In genomic region chr18:4400911-4401310, GRCh38 we compare ENCODE assay signal across 16 cellular contexts. TPM values are rescaled to one million over a fixed set of nuclear protein-coding genes. Genes with fewer than 3 reads are reported as not detected.
DNase-seq lines count a peak whose midpoint lies in the region; ATAC-seq and TF ChIP-seq lines count a peak whose summit lies in the region.
"Had no signal": no experiment of that assay in that cellular context is flagged by ENCODE, and none has a peak within 500 bp of the region (broad histone marks: within the 10 kb centered on the region; RNA-seq: fewer than 3 reads in every experiment).

No MANE protein-coding gene starts in this region.

- peak overlapping the region; percentile 13; the same call in 1 of the 2 replicates for H3K4me2 ChIP-seq in BLaER1

- no peaks in the 10 kb centered on the region for H3K27me3 ChIP-seq in BLaER1
- no peaks in the 10 kb centered on the region for H3K27me3 ChIP-seq in body of pancreas
- no peaks in the 10 kb centered on the region for H3K27me3 ChIP-seq in left lung
- no peaks in the 10 kb centered on the region for H3K27me3 ChIP-seq in sigmoid colon

- 0 to 23% methylated on average over 1 of the region's 1 CpG for WGBS in body of pancreas, 2 donors
- WGBS in sigmoid colon, 2 donors: 16 to 52% methylated on average over 1 of the region's 1 CpG

- H3K9ac ChIP-seq in BLaER1: no peak overlapping the region

- ATAC-seq in GM18511 (IDR thresholded peaks at IDR 0.05; ENCODE audit: unreplicated experiment) (peak; percentile 66), body of pancreas (peak; percentile 35), left lung (no peak)
- ATAC-seq: CD8-positive, alpha-beta T cell; HCT116 had no signal

- DNase-seq in HT1080 (ENCODE audit: low read depth) (peak; percentile 2), body of pancreas (no peak), left lung (no peak), sigmoid colon (no peak)
- no peak for DNase-seq in stimulated activated CD4-positive, alpha-beta T cell treated with anti-CD3 and anti-CD28 coated beads, Interleukin-4, amount 100 ng/mL, for 24 hours
- no peak for DNase-seq in stimulated activated CD4-positive, alpha-beta T cell treated with anti-CD3 and anti-CD28 coated beads, Interleukin-1b, Interleukin-23, amount 100 ng/mL, for 48 hours
- DNase-seq: CD8-positive, alpha-beta T cell; COR-L47; DND-41; GDM1; IMR-90; KBM-7 had no signal

- TF ChIP-seq EP300 in sigmoid colon (IDR thresholded peaks at IDR 0.05): no peak

- TF ChIP-seq CTCF in body of pancreas (IDR thresholded peaks at IDR 0.05) (no peak), left lung (IDR thresholded peaks at IDR 0.05) (no peak), sigmoid colon (IDR thresholded peaks at IDR 0.05) (no peak)

- TF ChIP-seq POLR2A in body of pancreas (IDR thresholded peaks at IDR 0.05) (no peak), sigmoid colon (IDR thresholded peaks at IDR 0.05) (no peak)

- H3K4me1 ChIP-seq in BLaER1 (peaks cover 14% of the 10 kb centered on the region; the same call in 1 of the 2 replicates), body of pancreas (no peaks in the 10 kb centered on the region), left lung (no peaks in the 10 kb centered on the region), sigmoid colon (no peaks in the 10 kb centered on the region)

- no peaks in the 10 kb centered on the region for H3K9me3 ChIP-seq in BLaER1
- H3K9me3 ChIP-seq in body of pancreas: no peaks in the 10 kb centered on the region
- no peaks in the 10 kb centered on the region for H3K9me3 ChIP-seq in left lung
- H3K9me3 ChIP-seq in sigmoid colon: peaks cover 0 to 2% (median 0%) of the 10 kb centered on the region in 4 donors

- H4K20me1 ChIP-seq in BLaER1: no peaks in the 10 kb centered on the region

- H3K27ac ChIP-seq in BLaER1: no peak overlapping the region
- no peak overlapping the region for H3K27ac ChIP-seq in body of pancreas
- H3K27ac ChIP-seq in left lung: no peak overlapping the region
- no peak overlapping the region for H3K27ac ChIP-seq in sigmoid colon

- no peaks in the 10 kb centered on the region for H3K36me3 ChIP-seq in BLaER1
- no peaks in the 10 kb centered on the region for H3K36me3 ChIP-seq in body of pancreas (replicated peaks in 1 of 2; ENCODE audit: insufficient read depth in 1 of 2, low read depth in 2 of 2)
- no peaks in the 10 kb centered on the region for H3K36me3 ChIP-seq in left lung
- H3K36me3 ChIP-seq in sigmoid colon: no peaks in the 10 kb centered on the region

- intact Hi-C loops in body of pancreas (cut with DNase I) (no loop called here), left lung (cut with DNase I) (no loop called here), sigmoid colon (cut with DNase I) (no loop called here)

- H3K4me3 ChIP-seq in BLaER1 (no peak overlapping the region), body of pancreas (no peak overlapping the region), left lung (no peak overlapping the region), sigmoid colon (no peak overlapping the region)

RNA-seq across cellular contexts. Expression of gene DLGAP1, which starts 54.2 kb away (rescaled TPM):
- total RNA-seq in HT1080 (2014; rRNA removed; shearing (Covaris generic)): not detected in 2 replicates
- polyA plus RNA-seq in HT1080 (2015; cell fraction: cytosol; rRNA removed): not detected in 2 replicates
- not detected in 2 replicates for polyA plus RNA-seq in HT1080 (2015; cell fraction: nucleus; rRNA removed)
- 1 to 10 TPM in 1 of 2 donors, under 1 TPM in 1; 0.52 to 7.9 TPM for total RNA-seq in body of pancreas
- total RNA-seq in left lung: 1 to 10 TPM; 3.6 to 4.0 TPM
- total RNA-seq in sigmoid colon: 1 to 10 TPM; 1.1 to 2.6 (median 1.8) TPM
- polyA plus RNA-seq in sigmoid colon: under 1 TPM in 2 of 3 donors, not detected in 1; 0.13 to 0.46 TPM
- total RNA-seq: A172; CD8-positive, alpha-beta T cell had no signal
